1 cellular context compared by ENCODE assay signal in the genomic region with DNA sequence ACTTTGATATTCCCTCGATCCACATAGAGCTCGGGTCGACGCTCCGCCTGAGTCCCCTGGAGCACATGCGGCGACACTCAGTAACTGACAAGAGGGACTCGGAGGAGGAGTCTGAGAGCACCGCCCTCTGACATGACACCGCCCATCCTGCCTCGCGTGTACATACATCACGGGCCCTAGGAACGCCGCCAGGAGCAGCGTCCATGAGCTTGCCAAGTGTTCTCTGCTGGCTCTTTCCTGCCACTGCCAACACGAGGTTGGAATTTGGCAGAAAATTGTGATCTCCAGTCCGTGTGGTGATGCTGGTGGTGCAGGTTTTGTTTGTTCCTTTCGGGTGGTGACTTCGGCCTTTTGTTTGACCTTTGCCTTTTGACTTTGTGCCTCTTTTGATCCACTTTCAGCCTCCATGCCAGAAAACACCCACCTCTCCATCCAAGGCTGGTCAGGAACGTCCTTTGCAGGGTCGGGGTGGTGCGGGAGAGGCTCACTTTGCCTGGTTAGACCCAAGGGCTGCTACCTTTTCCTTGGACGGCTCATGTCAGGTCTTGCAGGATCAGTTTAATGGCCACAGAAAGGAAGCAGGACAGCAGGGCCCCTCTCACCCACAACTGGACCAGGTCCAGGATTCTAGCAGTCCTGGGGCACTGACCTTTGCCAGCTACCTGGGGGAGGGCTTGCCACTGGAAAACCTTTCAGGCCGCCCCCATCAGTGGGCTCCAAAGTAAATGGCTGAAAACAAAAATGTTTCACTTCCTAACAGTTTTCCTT.
A peak's percentile ranks its signal among the peaks of the same experiment; 100 is the strongest.
TF ChIP-seq lines count a peak whose summit lies in the region.

No MANE protein-coding gene starts in this region.

TF ChIP-seq in GM12878, 131 proteins besides CTCF, POLR2A, EP300 and RAD21:
- no peak for TF ChIP-seq IKZF2 (IDR thresholded peaks at IDR 0.05)
- TF ChIP-seq, protein P1, sequence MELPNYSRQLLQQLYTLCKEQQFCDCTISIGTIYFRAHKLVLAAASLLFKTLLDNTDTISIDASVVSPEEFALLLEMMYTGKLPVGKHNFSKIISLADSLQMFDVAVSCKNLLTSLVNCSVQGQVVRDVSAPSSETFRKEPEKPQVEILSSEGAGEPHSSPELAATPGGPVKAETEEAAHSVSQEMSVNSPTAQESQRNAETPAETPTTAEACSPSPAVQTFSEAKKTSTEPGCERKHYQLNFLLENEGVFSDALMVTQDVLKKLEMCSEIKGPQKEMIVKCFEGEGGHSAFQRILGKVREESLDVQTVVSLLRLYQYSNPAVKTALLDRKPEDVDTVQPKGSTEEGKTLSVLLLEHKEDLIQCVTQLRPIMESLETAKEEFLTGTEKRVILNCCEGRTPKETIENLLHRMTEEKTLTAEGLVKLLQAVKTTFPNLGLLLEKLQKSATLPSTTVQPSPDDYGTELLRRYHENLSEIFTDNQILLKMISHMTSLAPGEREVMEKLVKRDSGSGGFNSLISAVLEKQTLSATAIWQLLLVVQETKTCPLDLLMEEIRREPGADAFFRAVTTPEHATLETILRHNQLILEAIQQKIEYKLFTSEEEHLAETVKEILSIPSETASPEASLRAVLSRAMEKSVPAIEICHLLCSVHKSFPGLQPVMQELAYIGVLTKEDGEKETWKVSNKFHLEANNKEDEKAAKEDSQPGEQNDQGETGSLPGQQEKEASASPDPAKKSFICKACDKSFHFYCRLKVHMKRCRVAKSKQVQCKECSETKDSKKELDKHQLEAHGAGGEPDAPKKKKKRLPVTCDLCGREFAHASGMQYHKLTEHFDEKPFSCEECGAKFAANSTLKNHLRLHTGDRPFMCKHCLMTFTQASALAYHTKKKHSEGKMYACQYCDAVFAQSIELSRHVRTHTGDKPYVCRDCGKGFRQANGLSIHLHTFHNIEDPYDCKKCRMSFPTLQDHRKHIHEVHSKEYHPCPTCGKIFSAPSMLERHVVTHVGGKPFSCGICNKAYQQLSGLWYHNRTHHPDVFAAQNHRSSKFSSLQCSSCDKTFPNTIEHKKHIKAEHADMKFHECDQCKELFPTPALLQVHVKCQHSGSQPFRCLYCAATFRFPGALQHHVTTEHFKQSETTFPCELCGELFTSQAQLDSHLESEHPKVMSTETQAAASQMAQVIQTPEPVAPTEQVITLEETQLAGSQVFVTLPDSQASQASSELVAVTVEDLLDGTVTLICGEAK (IDR thresholded peaks at IDR 0.05; ENCODE audit: borderline replicate concordance), result no peak
- no peak for TF ChIP-seq RCOR1 (conservative IDR thresholded peaks at IDR 0.05; ENCODE audit: low read depth, low read length)
- no peak for TF ChIP-seq HDAC6 (IDR thresholded peaks at IDR 0.05; ENCODE audit: unreplicated experiment)
- TF ChIP-seq, protein P2, sequence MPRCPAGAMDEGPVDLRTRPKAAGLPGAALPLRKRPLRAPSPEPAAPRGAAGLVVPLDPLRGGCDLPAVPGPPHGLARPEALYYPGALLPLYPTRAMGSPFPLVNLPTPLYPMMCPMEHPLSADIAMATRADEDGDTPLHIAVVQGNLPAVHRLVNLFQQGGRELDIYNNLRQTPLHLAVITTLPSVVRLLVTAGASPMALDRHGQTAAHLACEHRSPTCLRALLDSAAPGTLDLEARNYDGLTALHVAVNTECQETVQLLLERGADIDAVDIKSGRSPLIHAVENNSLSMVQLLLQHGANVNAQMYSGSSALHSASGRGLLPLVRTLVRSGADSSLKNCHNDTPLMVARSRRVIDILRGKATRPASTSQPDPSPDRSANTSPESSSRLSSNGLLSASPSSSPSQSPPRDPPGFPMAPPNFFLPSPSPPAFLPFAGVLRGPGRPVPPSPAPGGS (IDR thresholded peaks at IDR 0.05; ENCODE audit: borderline replicate concordance, insufficient read depth, low read depth, low read length, poor library complexity, severe bottlenecking), result peak; percentile 10
- TF ChIP-seq, protein P3, sequence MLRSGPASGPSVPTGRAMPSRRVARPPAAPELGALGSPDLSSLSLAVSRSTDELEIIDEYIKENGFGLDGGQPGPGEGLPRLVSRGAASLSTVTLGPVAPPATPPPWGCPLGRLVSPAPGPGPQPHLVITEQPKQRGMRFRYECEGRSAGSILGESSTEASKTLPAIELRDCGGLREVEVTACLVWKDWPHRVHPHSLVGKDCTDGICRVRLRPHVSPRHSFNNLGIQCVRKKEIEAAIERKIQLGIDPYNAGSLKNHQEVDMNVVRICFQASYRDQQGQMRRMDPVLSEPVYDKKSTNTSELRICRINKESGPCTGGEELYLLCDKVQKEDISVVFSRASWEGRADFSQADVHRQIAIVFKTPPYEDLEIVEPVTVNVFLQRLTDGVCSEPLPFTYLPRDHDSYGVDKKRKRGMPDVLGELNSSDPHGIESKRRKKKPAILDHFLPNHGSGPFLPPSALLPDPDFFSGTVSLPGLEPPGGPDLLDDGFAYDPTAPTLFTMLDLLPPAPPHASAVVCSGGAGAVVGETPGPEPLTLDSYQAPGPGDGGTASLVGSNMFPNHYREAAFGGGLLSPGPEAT (IDR thresholded peaks at IDR 0.05; ENCODE audit: low read depth), result no peak
- TF ChIP-seq NR2F1 (conservative IDR thresholded peaks at IDR 0.05), result no peak
- no peak for TF ChIP-seq ZSCAN29 (IDR thresholded peaks at IDR 0.05)
